ENCODE assay signal across 15 cellular contexts in genomic region chr22:38081636-38081940, GRCh38. TPM values are rescaled to one million over a fixed set of nuclear protein-coding genes. Genes with fewer than 3 reads are reported as not detected.
A peak's percentile ranks its signal among the peaks of the same experiment; 100 is the strongest.
DNase-seq lines count a peak whose midpoint lies in the region; ATAC-seq and TF ChIP-seq lines count a peak whose summit lies in the region.
"Had no signal": no experiment of that assay in that cellular context is flagged by ENCODE, and none has a peak within 500 bp of the region (broad histone marks: within the 10 kb centered on the region; RNA-seq: fewer than 3 reads in every experiment).

No MANE protein-coding gene starts in this region.

- no peak overlapping the region for H3K9ac ChIP-seq in iPS-15b (ENCODE audit: low read depth, low read length)

- H3K4me3 ChIP-seq in AG04449 (ENCODE audit: low read depth, low read length), result peak overlapping the region; percentile 48; the same call in 1 of the 2 replicates
- peak overlapping the region; percentile 25 for H3K4me3 ChIP-seq in SJSA1
- H3K4me3 ChIP-seq in iPS-15b (ENCODE audit: low read depth, low read length), result peak overlapping the region; percentile 30
- H3K4me3 ChIP-seq in sigmoid colon, result peak overlapping the region in 3 of 4 donors; percentile 30 to 41 (median 40)

- DNase-seq in AG04449 (ENCODE audit: low read depth, low spot score) (no peak), SJSA1 (ENCODE audit: low read depth in 1 of 2, low spot score in 2 of 2) (no peak), sigmoid colon (peak; percentile 60), HuH-7.5 (ENCODE audit: low spot score) (no peak), progenitor cell of endocrine pancreas (ENCODE audit: low spot score, unreplicated experiment) (no peak), SW480 (ENCODE audit: low spot score) (no peak)
- DNase-seq: activated CD4-positive, alpha-beta T cell treated with anti-CD3 and anti-CD28 coated beads, Interleukin-2, amount 10 ng/mL, durations not matched to agents 7 days and 5 days; activated gamma-delta T cell treated with Interleukin-2 at 50 U/mL for 16 hours; MV-4-11; stimulated activated CD4-positive, alpha-beta T cell treated with anti-CD3 and anti-CD28 coated beads, Interleukin-1b, Interleukin-23, amount 100 ng/mL, for 48 hours had no signal

- H3K9me3 ChIP-seq in SJSA1 (replicated peaks), result no peaks in the 10 kb centered on the region
- no peaks in the 10 kb centered on the region for H3K9me3 ChIP-seq in iPS-15b (ENCODE audit: control insufficient read depth, insufficient read depth, low read length)
- no peaks in the 10 kb centered on the region for H3K9me3 ChIP-seq in sigmoid colon

- no peak overlapping the region for H3K27ac Mint-ChIP-seq in progenitor cell of endocrine pancreas
- H3K27ac Mint-ChIP-seq: activated CD4-positive, alpha-beta T cell treated with anti-CD3 and anti-CD28 coated beads, Interleukin-2, amount 10 ng/mL, durations not matched to agents 7 days and 5 days; CD14-positive monocyte had no signal

- H3K27me3 ChIP-seq in SJSA1 (replicated peaks), result peaks cover 30% of the 10 kb centered on the region
- H3K27me3 ChIP-seq in iPS-15b (ENCODE audit: control insufficient read depth, insufficient read depth, low read length), result peaks cover 13% of the 10 kb centered on the region
- peaks cover 17 to 47% (median 43%) of the 10 kb centered on the region in 3 donors for H3K27me3 ChIP-seq in sigmoid colon

- POLR2A ChIA-PET in AG04449 (lab: Yijun Ruan, JAX), result no interaction called here

- no peak for TF ChIP-seq POLR2A in sigmoid colon (IDR thresholded peaks at IDR 0.05)

- peaks cover 12% of the 10 kb centered on the region for H3K4me1 ChIP-seq in SJSA1 (replicated peaks)
- no peaks in the 10 kb centered on the region for H3K4me1 ChIP-seq in iPS-15b (ENCODE audit: control insufficient read depth, insufficient read depth, low read length)
- H3K4me1 ChIP-seq in sigmoid colon, result peaks cover 0 to 25% (median 24%) of the 10 kb centered on the region in 4 donors

- H3K36me3 ChIP-seq in SJSA1 (no peaks in the 10 kb centered on the region; the same call in 1 of the 2 replicates), iPS-15b (ENCODE audit: control insufficient read depth, insufficient read depth, low read length) (peaks cover 7% of the 10 kb centered on the region), sigmoid colon (no peaks in the 10 kb centered on the region)

- CTCF ChIA-PET in AG04449 (lab: Yijun Ruan, JAX), result interaction anchor here (0.9 to 1.4 kb wide), 3 partner anchors 10 to 271 kb away, joined by 3 read pairs; no protein-coding TSS in a partner anchor

- H3K36me3 Mint-ChIP-seq in progenitor cell of endocrine pancreas (ENCODE audit: insufficient read depth), result peaks cover 9% of the 10 kb centered on the region

- peaks cover 4% of the 10 kb centered on the region for H3K4me1 Mint-ChIP-seq in progenitor cell of endocrine pancreas (ENCODE audit: low read depth)
- H3K4me1 Mint-ChIP-seq: activated CD4-positive, alpha-beta T cell treated with anti-CD3 and anti-CD28 coated beads, Interleukin-2, amount 10 ng/mL, durations not matched to agents 7 days and 5 days had no signal

- TF ChIP-seq CTCF in AG04449 (IDR thresholded peaks at IDR 0.05; ENCODE audit: insufficient read depth, low read length, missing control alignments), result no peak
- TF ChIP-seq CTCF in sigmoid colon (IDR thresholded peaks at IDR 0.05), result no peak
- TF ChIP-seq CTCF in progenitor cell of endocrine pancreas (IDR thresholded peaks at IDR 0.05; ENCODE audit: unreplicated experiment), result no peak

- intact Hi-C loops in sigmoid colon (cut with DNase I), result no loop called here

- H3K27ac ChIP-seq in SJSA1 (no peak overlapping the region), sigmoid colon (no peak overlapping the region)
- H3K27ac ChIP-seq: HL-60 had no signal

- peaks cover 8% of the 10 kb centered on the region for H3K27me3 Mint-ChIP-seq in progenitor cell of endocrine pancreas

- no peak overlapping the region for H3K4me3 Mint-ChIP-seq in progenitor cell of endocrine pancreas (ENCODE audit: low read depth)
- H3K4me3 Mint-ChIP-seq: activated CD4-positive, alpha-beta T cell treated with anti-CD3 and anti-CD28 coated beads, Interleukin-2, amount 10 ng/mL, durations not matched to agents 7 days and 5 days had no signal

- 5 to 8% methylated on average over 17 of the region's 17 CpGs for WGBS in sigmoid colon, 2 donors

- TF ChIP-seq EP300 in sigmoid colon (IDR thresholded peaks at IDR 0.05), result no peak

- no peak for ATAC-seq in GM18907 (IDR thresholded peaks at IDR 0.05; ENCODE audit: unreplicated experiment)

- no peaks in the 10 kb centered on the region for H3K9me3 Mint-ChIP-seq in progenitor cell of endocrine pancreas (ENCODE audit: low read depth)
- H3K9me3 Mint-ChIP-seq: activated CD4-positive, alpha-beta T cell treated with anti-CD3 and anti-CD28 coated beads, Interleukin-2, amount 10 ng/mL, durations not matched to agents 7 days and 5 days had no signal

RNA-seq across cellular contexts. Expression of gene SLC16A8, which starts 2.4 kb away (rescaled TPM):
- not detected in 2 replicates for total RNA-seq in SJSA1 (2014; rRNA removed; shearing (Covaris generic))
- total RNA-seq in sigmoid colon (under 1 TPM in 2 of 4 donors, not detected in 2; 0.55 to 0.71 TPM), progenitor cell of endocrine pancreas (2.6 and 3.0 TPM in 2 replicates)
- under 1 TPM in 1 of 3 donors, not detected in 2; 0.20 TPM for polyA plus RNA-seq in sigmoid colon
- total RNA-seq: activated CD4-positive, alpha-beta T cell treated with anti-CD3 and anti-CD28 coated beads, Interleukin-2, amount 10 ng/mL, durations not matched to agents 7 days and 5 days had no signal
- polyA plus RNA-seq: CD14-positive monocyte had no signal

RNA-seq across cellular contexts. Expression of gene PICK1, which starts 24.4 kb away (rescaled TPM):
- total RNA-seq in SJSA1 (2014; rRNA removed; shearing (Covaris generic)), result 2.8 and 5.4 TPM in 2 replicates
- total RNA-seq in sigmoid colon, result 10 to 100 TPM; 14.3 to 21.7 (median 17.2) TPM
- polyA plus RNA-seq in sigmoid colon, result 10 to 100 TPM; 21.0 to 38.9 (median 25.4) TPM
- total RNA-seq in progenitor cell of endocrine pancreas, result 64.2 and 67.3 TPM in 2 replicates

RNA-seq across cellular contexts. Expression of gene BAIAP2L2, which starts 28.9 kb away (rescaled TPM):
- total RNA-seq in SJSA1 (2014; rRNA removed; shearing (Covaris generic)), result not detected in 2 replicates
- total RNA-seq in sigmoid colon (under 1 TPM; 0.16 to 0.71 (median 0.27) TPM), progenitor cell of endocrine pancreas (6.5 and 7.0 TPM in 2 replicates)
- polyA plus RNA-seq in sigmoid colon, result 10 to 100 TPM; 25.8 to 48.7 (median 34.7) TPM
- total RNA-seq: dermis microvascular lymphatic vessel endothelial cell had no signal
- polyA plus RNA-seq: CD14-positive monocyte had no signal
